22 cellular contexts compared by ENCODE assay signal in genomic region chr20:22353586-22353985, GRCh38.
"Had no signal": no experiment of that assay in that cellular context is flagged by ENCODE, and none has a peak within 500 bp of the region (broad histone marks: within the 10 kb centered on the region; RNA-seq: fewer than 3 reads in every experiment).

No MANE protein-coding gene starts in this region.

- H3K4me3 ChIP-seq: left ventricle myocardium inferior, right atrium auricular region, thyroid gland, upper lobe of right lung had no signal

- DNase-seq: activated CD4-positive, alpha-beta T cell treated with anti-CD3 and anti-CD28 coated beads, Interleukin-2, amount 10 ng/mL, durations not matched to agents 7 days and 5 days; activated CD4-positive, CD25-positive, alpha-beta regulatory T cell treated with anti-CD3 and anti-CD28 coated beads, Interleukin-2, amount 50 U/mL, for 72 hours; activated CD8-positive, alpha-beta memory T cell treated with anti-CD3 and anti-CD28 coated beads, Interleukin-2, amount 10 ng/mL, durations not matched to agents 7 days and 5 days; activated CD8-positive, alpha-beta T cell treated with anti-CD3 and anti-CD28 coated beads for 36 hours; activated effector memory CD4-positive, alpha-beta T cell treated with anti-CD3 and anti-CD28 coated beads, Interleukin-2, amount 50 U/mL, for 16 hours; activated naive CD4-positive, alpha-beta T cell treated with anti-CD3 and anti-CD28 coated beads, Interleukin-2, amount 50 U/mL, for 16 hours; activated naive CD8-positive, alpha-beta T cell treated with anti-CD3 and anti-CD28 coated beads, Interleukin-2, amount 50 U/mL, for 24 hours; activated T-cell treated with anti-CD3 and anti-CD28 coated beads for 4 hours; effector CD8-positive, alpha-beta T cell; erythroblast; glutamatergic neuron; hippocampal formation; left ventricle myocardium inferior; midbrain; natural killer cell; stimulated activated CD4-positive, alpha-beta T cell treated with anti-CD3 and anti-CD28 coated beads, Interleukin-12 subunit alpha, Interleukin-12 subunit beta, amount 100 ng/mL, for 4 hours; substantia nigra; thyroid gland; upper lobe of right lung; WERI-Rb-1 had no signal

- H3K27me3 ChIP-seq: right atrium auricular region, thyroid gland, upper lobe of right lung had no signal

- H3K36me3 ChIP-seq: left ventricle myocardium inferior, right atrium auricular region, thyroid gland, upper lobe of right lung, WERI-Rb-1 had no signal

- H3K9me3 ChIP-seq: right atrium auricular region, thyroid gland, upper lobe of right lung had no signal

- FAIRE-seq: frontal cortex had no signal

- H3K4me1 ChIP-seq: left ventricle myocardium inferior, right atrium auricular region, thyroid gland, upper lobe of right lung had no signal

- ATAC-seq: activated CD8-positive, alpha-beta memory T cell treated with anti-CD3 and anti-CD28 coated beads, Interleukin-2, amount 10 ng/mL, durations not matched to agents 7 days and 5 days; activated CD8-positive, alpha-beta T cell treated with anti-CD3 and anti-CD28 coated beads for 36 hours; activated naive CD8-positive, alpha-beta T cell treated with anti-CD3 and anti-CD28 coated beads, Interleukin-2, amount 50 U/mL, for 24 hours; natural killer cell; upper lobe of right lung had no signal

- H3K27ac ChIP-seq: left ventricle myocardium inferior, right atrium auricular region, thyroid gland, upper lobe of right lung, WERI-Rb-1 had no signal
